Comparison of ENCODE assay signal across 34 cellular contexts in the genomic region with DNA sequence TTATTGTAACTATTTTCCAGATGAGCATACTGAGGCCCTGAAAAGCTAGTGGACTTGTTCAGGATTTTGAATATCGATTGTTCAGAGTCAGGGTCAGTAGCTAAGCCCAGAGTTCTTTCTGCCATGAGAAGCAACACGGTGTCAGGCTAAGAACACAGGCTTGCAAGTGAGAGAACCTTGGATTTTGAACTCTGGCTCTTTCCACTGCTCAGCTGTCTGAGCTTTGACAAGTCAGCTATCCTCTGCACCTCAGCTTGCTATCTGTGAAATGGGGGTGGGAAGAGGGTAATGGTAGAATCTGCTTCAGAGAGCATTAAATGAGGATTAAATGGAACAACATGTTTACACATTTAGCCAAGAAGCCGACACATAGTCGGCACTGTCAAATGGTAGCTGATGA.
"Had no signal": no experiment of that assay in that cellular context is flagged by ENCODE, and none has a peak within 500 bp of the region (broad histone marks: within the 10 kb centered on the region; RNA-seq: fewer than 3 reads in every experiment).

No MANE protein-coding gene starts in this region.

- H3K27me3 Mint-ChIP-seq: activated B cell treated with CpG ODN at 0.5 μM for 24 hours had no signal

- ATAC-seq: activated CD8-positive, alpha-beta T cell treated with anti-CD3 and anti-CD28 coated beads for 36 hours; body of pancreas had no signal

- DNase-seq: activated B cell treated with CpG ODN at 0.5 μM for 24 hours; activated CD4-positive, alpha-beta memory T cell treated with anti-CD3 and anti-CD28 coated beads for 36 hours; activated CD4-positive, alpha-beta T cell treated with anti-CD3 and anti-CD28 coated beads for 4 hours; activated CD4-positive, alpha-beta T cell treated with anti-CD3 and anti-CD28 coated beads, Interleukin-2, amount 10 ng/mL, durations not matched to agents 24 days and 14 days; activated CD4-positive, alpha-beta T cell treated with anti-CD3 and anti-CD28 coated beads, Interleukin-2, amount 50 U/mL, for 1 hour; activated CD4-positive, alpha-beta T cell treated with anti-CD3 and anti-CD28 coated beads, Interleukin-2, amount 50 U/mL, for 4 hours; activated CD4-positive, CD25-positive, alpha-beta regulatory T cell treated with anti-CD3 and anti-CD28 coated beads, Interleukin-2, amount 50 U/mL, for 72 hours; activated CD8-positive, alpha-beta memory T cell treated with anti-CD3 and anti-CD28 coated beads, Interleukin-2, amount 50 U/mL, for 4 hours; activated CD8-positive, alpha-beta T cell treated with anti-CD3 and anti-CD28 coated beads for 36 hours; activated effector memory CD4-positive, alpha-beta T cell treated with Interleukin-2 at 50 U/mL for 16 hours; activated gamma-delta T cell; activated naive CD4-positive, alpha-beta T cell treated with anti-CD3 and anti-CD28 coated beads, Interleukin-2, amount 10 ng/mL, durations not matched to agents 7 days and 5 days; activated naive CD4-positive, alpha-beta T cell treated with Interleukin-2 at 50 U/mL for 16 hours; activated naive CD8-positive, alpha-beta T cell treated with anti-CD3 and anti-CD28 coated beads for 36 hours; activated T-cell treated with anti-CD3 and anti-CD28 coated beads for 4 hours; activated T-cell treated with anti-CD3 and anti-CD28 coated beads, Interleukin-2, amount 50 U/mL, for 1 hour; activated T-cell treated with anti-CD3 and anti-CD28 coated beads, Interleukin-2, amount 50 U/mL, for 48 hours; adrenal gland; amniotic stem cell; aorta; body of pancreas; brain microvascular endothelial cell; central memory CD4-positive, alpha-beta T cell; T-helper 1 cell; T-helper 2 cell; T-helper 9 cell had no signal

- FAIRE-seq: astrocyte, TTC549 had no signal

- H3K27ac ChIP-seq: adrenal gland, body of pancreas, brain microvascular endothelial cell, breast epithelium, VCaP had no signal

- H3K4me1 ChIP-seq: adrenal gland, body of pancreas, breast epithelium had no signal

- H3K4me3 ChIP-seq: adrenal gland, body of pancreas, breast epithelium had no signal

- H3K4me3 Mint-ChIP-seq: activated B cell treated with CpG ODN at 0.5 μM for 24 hours; activated CD4-positive, alpha-beta memory T cell treated with anti-CD3 and anti-CD28 coated beads for 36 hours; activated CD4-positive, alpha-beta T cell treated with anti-CD3 and anti-CD28 coated beads, Interleukin-2, amount 10 ng/mL, durations not matched to agents 24 days and 14 days; activated CD8-positive, alpha-beta T cell treated with anti-CD3 and anti-CD28 coated beads for 36 hours; activated naive CD4-positive, alpha-beta T cell treated with anti-CD3 and anti-CD28 coated beads, Interleukin-2, amount 10 ng/mL, durations not matched to agents 7 days and 5 days; activated naive CD4-positive, alpha-beta T cell treated with anti-CD3 and anti-CD28 coated beads, Interleukin-2, amount 50 U/mL, for 24 hours; activated naive CD8-positive, alpha-beta T cell treated with anti-CD3 and anti-CD28 coated beads for 36 hours; T-helper 1 cell treated with Interleukin-12 subunit alpha and Interleukin-12 subunit beta and Interleukin-4 antibody, amounts not matched to agents 30 μg/mL and 1 μg/mL, for 36 hours; T-helper 2 cell treated with Interferon-gamma antibody and Interleukin-4, amounts not matched to agents 5 μg/mL and 100 μg/mL, for 36 hours had no signal

- H3K9me3 Mint-ChIP-seq: activated B cell treated with CpG ODN at 0.5 μM for 24 hours; activated CD4-positive, alpha-beta memory T cell treated with anti-CD3 and anti-CD28 coated beads for 36 hours; activated CD4-positive, alpha-beta T cell treated with anti-CD3 and anti-CD28 coated beads, Interleukin-2, amount 10 ng/mL, durations not matched to agents 24 days and 14 days; activated naive CD4-positive, alpha-beta T cell treated with anti-CD3 and anti-CD28 coated beads, Interleukin-2, amount 10 ng/mL, durations not matched to agents 7 days and 5 days; activated T-helper 2 cell treated with anti-CD3 and anti-CD28 coated beads, Interferon-gamma antibody, Interleukin-2, Interleukin-4, amounts not matched to agents 10 μg/mL and 5 μg/mL and 100 μg/mL, durations not matched to agents 14 hours and 24 hours and 36 hours; T-helper 1 cell treated with Interleukin-12 subunit alpha and Interleukin-12 subunit beta and Interleukin-4 antibody, amounts not matched to agents 30 μg/mL and 1 μg/mL, for 36 hours; T-helper 2 cell treated with Interferon-gamma antibody and Interleukin-4, amounts not matched to agents 5 μg/mL and 100 μg/mL, for 36 hours had no signal

- H3K27me3 ChIP-seq: adrenal gland, body of pancreas, brain microvascular endothelial cell, breast epithelium had no signal

- H3K36me3 Mint-ChIP-seq: activated CD4-positive, alpha-beta memory T cell treated with anti-CD3 and anti-CD28 coated beads for 36 hours; activated naive CD4-positive, alpha-beta T cell treated with anti-CD3 and anti-CD28 coated beads, Interleukin-2, amount 10 ng/mL, durations not matched to agents 7 days and 5 days had no signal

- H3K9me3 ChIP-seq: adrenal gland, body of pancreas, breast epithelium had no signal

- H3K36me3 ChIP-seq: adrenal gland, brain microvascular endothelial cell, breast epithelium had no signal

- H3K27ac Mint-ChIP-seq: activated B cell treated with CpG ODN at 0.5 μM for 24 hours; activated CD4-positive, alpha-beta memory T cell treated with anti-CD3 and anti-CD28 coated beads for 36 hours; activated CD4-positive, alpha-beta T cell treated with anti-CD3 and anti-CD28 coated beads, Interleukin-2, amount 10 ng/mL, durations not matched to agents 24 days and 14 days; activated CD8-positive, alpha-beta T cell treated with anti-CD3 and anti-CD28 coated beads for 36 hours; activated naive CD4-positive, alpha-beta T cell treated with anti-CD3 and anti-CD28 coated beads, Interleukin-2, amount 10 ng/mL, durations not matched to agents 7 days and 5 days; activated naive CD4-positive, alpha-beta T cell treated with anti-CD3 and anti-CD28 coated beads, Interleukin-2, amount 50 U/mL, for 24 hours; activated naive CD8-positive, alpha-beta T cell treated with anti-CD3 and anti-CD28 coated beads for 36 hours; activated T-helper 2 cell treated with anti-CD3 and anti-CD28 coated beads, Interferon-gamma antibody, Interleukin-2, Interleukin-4, amounts not matched to agents 10 μg/mL and 5 μg/mL and 100 μg/mL, durations not matched to agents 14 hours and 24 hours and 36 hours; T-helper 1 cell treated with Interleukin-12 subunit alpha and Interleukin-12 subunit beta and Interleukin-4 antibody, amounts not matched to agents 30 μg/mL and 1 μg/mL, for 36 hours; T-helper 2 cell treated with Interferon-gamma antibody and Interleukin-4, amounts not matched to agents 5 μg/mL and 100 μg/mL, for 36 hours had no signal
